In the genomic region with DNA sequence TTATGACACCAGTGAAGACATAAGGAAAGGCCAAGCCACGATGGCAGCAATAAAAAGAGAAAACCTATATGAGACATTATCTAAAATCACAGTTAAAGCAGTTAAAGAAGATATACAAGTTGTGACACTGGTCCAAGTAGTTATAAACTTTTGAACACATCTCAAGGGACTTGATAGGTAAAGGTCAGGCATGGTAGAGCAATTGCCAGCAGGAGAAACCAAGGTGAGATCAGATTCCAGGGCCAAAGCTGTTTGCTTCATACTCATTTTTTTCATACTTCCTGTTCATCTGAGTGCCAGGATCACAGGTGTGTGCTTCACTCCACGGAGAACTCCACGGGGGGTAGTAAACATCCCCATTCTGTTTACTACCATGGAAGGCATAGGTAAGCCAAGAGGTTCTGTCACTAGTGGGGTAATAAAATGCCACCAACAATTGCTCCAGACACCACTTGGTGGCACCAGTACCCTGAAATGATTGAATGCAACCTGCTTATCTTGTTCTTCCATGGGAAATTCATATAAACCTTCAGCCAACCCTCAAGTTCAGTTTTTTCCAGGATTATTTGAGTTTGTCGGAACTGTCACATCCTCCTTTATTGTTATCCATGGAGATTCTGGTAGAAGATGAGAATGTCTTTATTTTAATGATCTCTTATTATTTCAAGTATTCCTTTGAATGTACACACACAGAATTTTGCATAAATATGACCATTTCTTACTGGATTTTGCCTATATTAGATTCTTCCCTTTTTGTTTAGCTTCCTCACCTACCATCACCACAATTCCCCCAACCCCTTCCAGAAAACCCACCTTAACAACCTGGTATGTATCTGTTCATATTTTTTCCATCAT, we compare ENCODE assay signal across 1 cellular context.
TF ChIP-seq lines count a peak whose summit lies in the region.

No MANE protein-coding gene starts in this region.

TF ChIP-seq in SK-N-SH treated with all-trans-retinoic acid at 6 μM for 48 hours, 23 proteins besides CTCF, POLR2A, EP300 and RAD21 (continued from another document):
- TF ChIP-seq, protein P1, sequence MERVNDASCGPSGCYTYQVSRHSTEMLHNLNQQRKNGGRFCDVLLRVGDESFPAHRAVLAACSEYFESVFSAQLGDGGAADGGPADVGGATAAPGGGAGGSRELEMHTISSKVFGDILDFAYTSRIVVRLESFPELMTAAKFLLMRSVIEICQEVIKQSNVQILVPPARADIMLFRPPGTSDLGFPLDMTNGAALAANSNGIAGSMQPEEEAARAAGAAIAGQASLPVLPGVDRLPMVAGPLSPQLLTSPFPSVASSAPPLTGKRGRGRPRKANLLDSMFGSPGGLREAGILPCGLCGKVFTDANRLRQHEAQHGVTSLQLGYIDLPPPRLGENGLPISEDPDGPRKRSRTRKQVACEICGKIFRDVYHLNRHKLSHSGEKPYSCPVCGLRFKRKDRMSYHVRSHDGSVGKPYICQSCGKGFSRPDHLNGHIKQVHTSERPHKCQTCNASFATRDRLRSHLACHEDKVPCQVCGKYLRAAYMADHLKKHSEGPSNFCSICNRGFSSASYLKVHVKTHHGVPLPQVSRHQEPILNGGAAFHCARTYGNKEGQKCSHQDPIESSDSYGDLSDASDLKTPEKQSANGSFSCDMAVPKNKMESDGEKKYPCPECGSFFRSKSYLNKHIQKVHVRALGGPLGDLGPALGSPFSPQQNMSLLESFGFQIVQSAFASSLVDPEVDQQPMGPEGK (CRISPR knock-in tag; IDR thresholded peaks at IDR 0.05; ENCODE audit: borderline replicate concordance), result no peak
